In genomic region chr4:26751838-26752237, GRCh38 we compare ENCODE assay signal across 14 cellular contexts.
DNase-seq lines count a peak whose midpoint lies in the region; ATAC-seq and TF ChIP-seq lines count a peak whose summit lies in the region.
"Had no signal": no experiment of that assay in that cellular context is flagged by ENCODE, and none has a peak within 500 bp of the region (broad histone marks: within the 10 kb centered on the region; RNA-seq: fewer than 3 reads in every experiment).

No MANE protein-coding gene starts in this region.

- 64 to 82% (median 66%) methylated on average over 1 of the region's 1 CpG for WGBS in heart left ventricle, 4 donors

- no peak overlapping the region for H3K4me3 Mint-ChIP-seq in type B pancreatic cell
- H3K4me3 Mint-ChIP-seq: CD8-positive, alpha-beta memory T cell had no signal

- H3K27ac Mint-ChIP-seq in type B pancreatic cell: no peak overlapping the region
- H3K27ac Mint-ChIP-seq: CD8-positive, alpha-beta memory T cell had no signal

- H3K27ac ChIP-seq in heart left ventricle (no peak overlapping the region), lower lobe of right lung (no peak overlapping the region)
- H3K27ac ChIP-seq: prostate gland had no signal

- TF ChIP-seq CTCF in type B pancreatic cell (conservative IDR thresholded peaks at IDR 0.05): no peak
- TF ChIP-seq CTCF in heart left ventricle (IDR thresholded peaks at IDR 0.05): no peak
- no peak for TF ChIP-seq CTCF in lower lobe of right lung (IDR thresholded peaks at IDR 0.05)

- no peak for TF ChIP-seq POLR2A in heart left ventricle (IDR thresholded peaks at IDR 0.05)

- DNase-seq in type B pancreatic cell (ENCODE audit: extremely low spot score, unreplicated experiment) (no peak), GM19240 (ENCODE audit: insufficient read length, low spot score) (no peak), heart left ventricle (no peak), lower lobe of right lung (no peak)
- DNase-seq: activated gamma-delta T cell treated with Interleukin-2 at 50 U/mL for 16 hours; CD8-positive, alpha-beta memory T cell; gastrocnemius medialis; left ventricle myocardium superior had no signal

- H3K4me3 ChIP-seq in heart left ventricle: no peak overlapping the region
- H3K4me3 ChIP-seq in lower lobe of right lung: no peak overlapping the region
- H3K4me3 ChIP-seq: gastrocnemius medialis, prostate gland had no signal

- H3K4me1 Mint-ChIP-seq in type B pancreatic cell (ENCODE audit: unreplicated experiment): peaks cover 14% of the 10 kb centered on the region

- H3K27me3 Mint-ChIP-seq in type B pancreatic cell: no peaks in the 10 kb centered on the region
- H3K27me3 Mint-ChIP-seq: CD8-positive, alpha-beta memory T cell had no signal

- H3K9me3 ChIP-seq in heart left ventricle: no peaks in the 10 kb centered on the region
- no peaks in the 10 kb centered on the region for H3K9me3 ChIP-seq in lower lobe of right lung
- H3K9me3 ChIP-seq: gastrocnemius medialis, prostate gland had no signal

- ATAC-seq in GM18511 (IDR thresholded peaks at IDR 0.05; ENCODE audit: unreplicated experiment) (peak; percentile 88), GM19452 (IDR thresholded peaks at IDR 0.05; ENCODE audit: unreplicated experiment) (peak; percentile 90), HG02870 (IDR thresholded peaks at IDR 0.05; ENCODE audit: unreplicated experiment) (peak; percentile 95), HG03521 (IDR thresholded peaks at IDR 0.05; ENCODE audit: unreplicated experiment) (peak; percentile 84), heart left ventricle (no peak), lower lobe of right lung (no peak)
- ATAC-seq: gastrocnemius medialis, left ventricle myocardium superior, Panc1 had no signal

- no peaks in the 10 kb centered on the region for H3K9me3 Mint-ChIP-seq in type B pancreatic cell
- H3K9me3 Mint-ChIP-seq: CD8-positive, alpha-beta memory T cell had no signal

- H3K36me3 ChIP-seq in heart left ventricle (peaks cover 0 to 31% (median 0%) of the 10 kb centered on the region in 9 donors), lower lobe of right lung (peaks cover 8% of the 10 kb centered on the region)
- H3K36me3 ChIP-seq: gastrocnemius medialis, prostate gland had no signal

- H3K4me1 ChIP-seq in heart left ventricle (peaks cover 0 to 17% (median 8%) of the 10 kb centered on the region in 12 donors), lower lobe of right lung (no peaks in the 10 kb centered on the region)
- H3K4me1 ChIP-seq: prostate gland had no signal

- intact Hi-C loops in heart left ventricle (cut with DNase I): loop anchor here in 2 of 10 donors (5.0 kb wide), 2 partner anchors 105 to 110 kb away; partner anchors contain the start of gene STIM2 (in 1 of the 2)
- intact Hi-C loops in lower lobe of right lung (cut with DNase I): no loop called here

- H3K27me3 ChIP-seq in heart left ventricle: no peaks in the 10 kb centered on the region
- no peaks in the 10 kb centered on the region for H3K27me3 ChIP-seq in lower lobe of right lung (ENCODE audit: low read depth)
- H3K27me3 ChIP-seq: gastrocnemius medialis had no signal

- peaks cover 6% of the 10 kb centered on the region for H3K36me3 Mint-ChIP-seq in type B pancreatic cell

Comparison
In these comparisons a context has a peak if more than half of its experiments do, and no peak if none do; other contexts are left out.
1. ATAC-seq: peak in GM18511 (single experiment), GM19452 (single experiment), HG02870 (single experiment) and HG03521 (single experiment); none in heart left ventricle (0 of 4) and lower lobe of right lung (0 of 2).